17 cellular contexts compared by ENCODE assay signal in the genomic region with DNA sequence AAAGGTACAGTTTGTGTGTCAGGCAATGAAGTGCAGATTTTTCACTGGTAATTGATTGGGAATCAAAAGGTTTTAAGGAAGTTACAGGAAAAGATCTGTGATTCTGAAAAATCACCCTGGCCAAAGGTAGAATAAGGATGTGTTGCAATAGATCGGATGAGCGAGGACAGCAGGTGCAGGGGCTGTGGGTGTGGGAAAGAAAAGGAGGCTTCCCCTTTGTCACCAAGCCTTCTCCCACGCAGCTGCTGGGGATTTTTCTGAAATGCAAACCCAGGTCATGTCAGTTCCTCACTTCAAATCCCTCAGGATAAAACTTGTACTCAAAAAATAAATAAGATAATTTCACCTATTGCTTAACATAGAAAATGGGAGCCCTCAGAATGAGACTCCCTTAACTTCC. TPM values are rescaled to one million over a fixed set of nuclear protein-coding genes. Genes with fewer than 3 reads are reported as not detected.
DNase-seq lines count a peak whose midpoint lies in the region; ATAC-seq lines count a peak whose summit lies in the region.
"Had no signal": no experiment of that assay in that cellular context is flagged by ENCODE, and none has a peak within 500 bp of the region (broad histone marks: within the 10 kb centered on the region; RNA-seq: fewer than 3 reads in every experiment).

No MANE protein-coding gene starts in this region.

- no peak overlapping the region for H2BK12ac ChIP-seq in trophoblast cell (ENCODE audit: low read length)

- H3K4ac ChIP-seq in trophoblast cell (ENCODE audit: low read depth, low read length), result no peak overlapping the region

- no peak overlapping the region for H2AK5ac ChIP-seq in trophoblast cell (ENCODE audit: low read length)

- H3K4me2 ChIP-seq in trophoblast cell (ENCODE audit: low read length), result no peak overlapping the region

- no CpG with 5 or more reads among the region's 3 CpGs for WGBS in trophoblast cell (ENCODE audit: extremely low coverage, insufficient coverage, insufficient read length)

- peaks cover 7% of the 10 kb centered on the region for H3K79me1 ChIP-seq in trophoblast cell (ENCODE audit: low read length)

- H3K18ac ChIP-seq in trophoblast cell (ENCODE audit: low read length), result no peak overlapping the region

- H3K4me3 ChIP-seq in trophoblast cell (ENCODE audit: low read depth, low read length), result no peak overlapping the region
- H3K4me3 ChIP-seq: thyroid gland had no signal

- H3K36me3 ChIP-seq in trophoblast cell (ENCODE audit: control insufficient read depth in 1 of 2, insufficient read depth in 2 of 2, low read length in 2 of 2), result no peaks in the 10 kb centered on the region
- H3K36me3 ChIP-seq: thyroid gland had no signal

- H2AFZ ChIP-seq in trophoblast cell (ENCODE audit: insufficient read depth, low read length, poor library complexity), result no peak overlapping the region

- no peak overlapping the region for H3K23ac ChIP-seq in trophoblast cell (ENCODE audit: low read length)

- H3K79me2 ChIP-seq in trophoblast cell (ENCODE audit: control insufficient read depth, insufficient read depth, low read length, poor library complexity), result no peaks in the 10 kb centered on the region

- ATAC-seq in HG02610 (IDR thresholded peaks at IDR 0.05; ENCODE audit: unreplicated experiment) (peak; percentile 31), esophagus mucosa (no peak)
- ATAC-seq in activated CD8-positive, alpha-beta T cell treated with anti-CD3 and anti-CD28 coated beads, Interleukin-2, amount 10 ng/mL, durations not matched to agents 7 days and 5 days, result no peak
- ATAC-seq in natural killer cell treated with Interleukin-12 subunit alpha and Interleukin-12 subunit beta and Interleukin-15 and Interleukin-18, amount 100 ng/mL, for 72 hours, result no peak
- ATAC-seq: left lobe of liver, sciatic nerve had no signal

- POLR2A ChIA-PET in activated CD8-positive, alpha-beta T cell treated with anti-CD3 and anti-CD28 coated beads, Interleukin-2, amount 10 ng/mL, durations not matched to agents 7 days and 5 days (lab: Charles Lee), result interaction anchor here (1.0 to 3.9 kb wide), 4 partner anchors 14 to 48 kb away, joined by 3 to 30 read pairs (median 5); no protein-coding TSS in a partner anchor

- H3K4me1 Mint-ChIP-seq in T-helper 2 cell treated with Interferon-gamma antibody and Interleukin-4, amounts not matched to agents 5 μg/mL and 100 μg/mL, for 36 hours (ENCODE audit: low read depth), result peaks cover 56% of the 10 kb centered on the region
- peaks cover 71% of the 10 kb centered on the region for H3K4me1 Mint-ChIP-seq in activated CD8-positive, alpha-beta T cell treated with anti-CD3 and anti-CD28 coated beads, Interleukin-2, amount 10 ng/mL, durations not matched to agents 7 days and 5 days (ENCODE audit: low read depth)
- peaks cover 47 to 51% of the 10 kb centered on the region in 2 donors for H3K4me1 Mint-ChIP-seq in natural killer cell treated with Interleukin-12 subunit alpha and Interleukin-12 subunit beta and Interleukin-15 and Interleukin-18, amount 100 ng/mL, for 72 hours (ENCODE audit: low read depth in 2 of 2)

- peaks cover 2% of the 10 kb centered on the region for H3K36me3 Mint-ChIP-seq in T-helper 2 cell treated with Interferon-gamma antibody and Interleukin-4, amounts not matched to agents 5 μg/mL and 100 μg/mL, for 36 hours (ENCODE audit: low read depth)
- H3K36me3 Mint-ChIP-seq in activated CD8-positive, alpha-beta T cell treated with anti-CD3 and anti-CD28 coated beads, Interleukin-2, amount 10 ng/mL, durations not matched to agents 7 days and 5 days (ENCODE audit: low read depth), result peaks cover 12% of the 10 kb centered on the region
- no peaks in the 10 kb centered on the region for H3K36me3 Mint-ChIP-seq in natural killer cell treated with Interleukin-12 subunit alpha and Interleukin-12 subunit beta and Interleukin-15 and Interleukin-18, amount 100 ng/mL, for 72 hours

- no peak overlapping the region for H4K12ac ChIP-seq in trophoblast cell (ENCODE audit: low read depth, low read length)

- H2BK5ac ChIP-seq in trophoblast cell (ENCODE audit: low read depth, low read length, poor library complexity), result no peak overlapping the region

- peaks cover 8 to 11% of the 10 kb centered on the region in 2 experiments for H3K4me1 ChIP-seq in trophoblast cell (ENCODE audit: control insufficient read depth in 1 of 2, insufficient read depth in 2 of 2, low read length in 2 of 2)

- H4K8ac ChIP-seq in trophoblast cell (ENCODE audit: low read depth, low read length), result no peak overlapping the region

- peak overlapping the region; percentile 24 for H3K4me3 Mint-ChIP-seq in T-helper 2 cell treated with Interferon-gamma antibody and Interleukin-4, amounts not matched to agents 5 μg/mL and 100 μg/mL, for 36 hours
- H3K4me3 Mint-ChIP-seq in activated CD8-positive, alpha-beta T cell treated with anti-CD3 and anti-CD28 coated beads, Interleukin-2, amount 10 ng/mL, durations not matched to agents 7 days and 5 days, result no peak overlapping the region
- peak overlapping the region; percentile 13 for H3K4me3 Mint-ChIP-seq in natural killer cell treated with Interleukin-12 subunit alpha and Interleukin-12 subunit beta and Interleukin-15 and Interleukin-18, amount 100 ng/mL, for 72 hours
- H3K4me3 Mint-ChIP-seq: neural crest cell had no signal

- DNase-seq in T-helper 2 cell treated with Interferon-gamma antibody and Interleukin-4, amounts not matched to agents 5 μg/mL and 100 μg/mL, for 36 hours (ENCODE audit: low spot score), result peak; percentile 30
- DNase-seq in T-helper 2 cell (no peak), trophoblast cell (no peak)
- DNase-seq in activated CD8-positive, alpha-beta T cell treated with anti-CD3 and anti-CD28 coated beads, Interleukin-2, amount 10 ng/mL, durations not matched to agents 7 days and 5 days, result no peak
- no peak for DNase-seq in natural killer cell treated with Interleukin-12 subunit alpha and Interleukin-12 subunit beta and Interleukin-15 and Interleukin-18, amount 100 ng/mL, for 72 hours (ENCODE audit: low spot score)
- no peak for DNase-seq in stimulated activated CD4-positive, alpha-beta T cell treated with anti-CD3 and anti-CD28 coated beads, Interleukin-1b, Interleukin-23, amount 100 ng/mL, for 48 hours
- DNase-seq: 8988T, Calu3, GOT3, NCI-H1048, NCI-H345, thyroid gland had no signal

- CTCF ChIA-PET in activated CD8-positive, alpha-beta T cell treated with anti-CD3 and anti-CD28 coated beads, Interleukin-2, amount 10 ng/mL, durations not matched to agents 7 days and 5 days (lab: Charles Lee), result interaction anchor here (1.4 kb wide), 1 partner anchor 44 kb away, joined by 4 read pairs; no protein-coding TSS in a partner anchor

- no peak overlapping the region for H2BK120ac ChIP-seq in trophoblast cell (ENCODE audit: insufficient read depth, low read length, poor library complexity)

- H3K9ac ChIP-seq in trophoblast cell (ENCODE audit: low read length), result no peak overlapping the region

- no peaks in the 10 kb centered on the region for H3K27me3 Mint-ChIP-seq in T-helper 2 cell treated with Interferon-gamma antibody and Interleukin-4, amounts not matched to agents 5 μg/mL and 100 μg/mL, for 36 hours (ENCODE audit: low read depth)
- H3K27me3 Mint-ChIP-seq in activated CD8-positive, alpha-beta T cell treated with anti-CD3 and anti-CD28 coated beads, Interleukin-2, amount 10 ng/mL, durations not matched to agents 7 days and 5 days (ENCODE audit: low read depth), result no peaks in the 10 kb centered on the region
- no peaks in the 10 kb centered on the region for H3K27me3 Mint-ChIP-seq in natural killer cell treated with Interleukin-12 subunit alpha and Interleukin-12 subunit beta and Interleukin-15 and Interleukin-18, amount 100 ng/mL, for 72 hours

- no peak overlapping the region for H3K14ac ChIP-seq in trophoblast cell (ENCODE audit: low read length)

- H3K27me3 ChIP-seq in trophoblast cell (ENCODE audit: insufficient read depth, low read length), result no peaks in the 10 kb centered on the region
- H3K27me3 ChIP-seq: thyroid gland had no signal

- H3K9me3 ChIP-seq in trophoblast cell (ENCODE audit: insufficient read depth, low read depth, low read length), result peaks cover 3% of the 10 kb centered on the region
- H3K9me3 ChIP-seq: thyroid gland had no signal

- no peaks in the 10 kb centered on the region for H3K9me3 Mint-ChIP-seq in T-helper 2 cell treated with Interferon-gamma antibody and Interleukin-4, amounts not matched to agents 5 μg/mL and 100 μg/mL, for 36 hours
- no peaks in the 10 kb centered on the region for H3K9me3 Mint-ChIP-seq in activated CD8-positive, alpha-beta T cell treated with anti-CD3 and anti-CD28 coated beads, Interleukin-2, amount 10 ng/mL, durations not matched to agents 7 days and 5 days (ENCODE audit: insufficient read depth)
- no peaks in the 10 kb centered on the region for H3K9me3 Mint-ChIP-seq in natural killer cell treated with Interleukin-12 subunit alpha and Interleukin-12 subunit beta and Interleukin-15 and Interleukin-18, amount 100 ng/mL, for 72 hours
- H3K9me3 Mint-ChIP-seq: neural crest cell had no signal

- no peak overlapping the region for H4K91ac ChIP-seq in trophoblast cell (ENCODE audit: low read depth, low read length)

- H3K27ac ChIP-seq in trophoblast cell (ENCODE audit: low read depth, low read length), result no peak overlapping the region
- H3K27ac ChIP-seq: thyroid gland had no signal

- peak overlapping the region; percentile 60 for H3K27ac Mint-ChIP-seq in T-helper 2 cell treated with Interferon-gamma antibody and Interleukin-4, amounts not matched to agents 5 μg/mL and 100 μg/mL, for 36 hours
- peak overlapping the region; percentile 70 for H3K27ac Mint-ChIP-seq in activated CD8-positive, alpha-beta T cell treated with anti-CD3 and anti-CD28 coated beads, Interleukin-2, amount 10 ng/mL, durations not matched to agents 7 days and 5 days
- peak overlapping the region; percentile 52 to 90 for H3K27ac Mint-ChIP-seq in natural killer cell treated with Interleukin-12 subunit alpha and Interleukin-12 subunit beta and Interleukin-15 and Interleukin-18, amount 100 ng/mL, for 72 hours

RNA-seq across cellular contexts. Expression of a gene that starts 47.9 kb away (rescaled TPM):
- total RNA-seq in activated CD8-positive, alpha-beta T cell treated with anti-CD3 and anti-CD28 coated beads, Interleukin-2, amount 10 ng/mL, durations not matched to agents 7 days and 5 days, result 10 to 100 TPM; 72.4 to 75.8 TPM
- total RNA-seq in natural killer cell treated with Interleukin-12 subunit alpha and Interleukin-12 subunit beta and Interleukin-15 and Interleukin-18, amount 100 ng/mL, for 72 hours, result 10 to 100 TPM; 67.2 to 83.5 TPM
- polyA plus RNA-seq in trophoblast cell (2013), result 56.6 and 59.3 TPM in 2 replicates
- 33.0 TPM for total RNA-seq in esophagus mucosa

RNA-seq across cellular contexts. Expression of a gene that starts 48.4 kb away (rescaled TPM):
- 10 to 100 TPM; 37.9 to 41.3 TPM for total RNA-seq in activated CD8-positive, alpha-beta T cell treated with anti-CD3 and anti-CD28 coated beads, Interleukin-2, amount 10 ng/mL, durations not matched to agents 7 days and 5 days
- 10 to 100 TPM; 42.6 to 50.0 TPM for total RNA-seq in natural killer cell treated with Interleukin-12 subunit alpha and Interleukin-12 subunit beta and Interleukin-15 and Interleukin-18, amount 100 ng/mL, for 72 hours
- 63.4 and 67.6 TPM in 2 replicates for polyA plus RNA-seq in trophoblast cell (2013)
- total RNA-seq in esophagus mucosa, result 26.8 TPM
